1 cellular context compared by ENCODE assay signal in the genomic region with DNA sequence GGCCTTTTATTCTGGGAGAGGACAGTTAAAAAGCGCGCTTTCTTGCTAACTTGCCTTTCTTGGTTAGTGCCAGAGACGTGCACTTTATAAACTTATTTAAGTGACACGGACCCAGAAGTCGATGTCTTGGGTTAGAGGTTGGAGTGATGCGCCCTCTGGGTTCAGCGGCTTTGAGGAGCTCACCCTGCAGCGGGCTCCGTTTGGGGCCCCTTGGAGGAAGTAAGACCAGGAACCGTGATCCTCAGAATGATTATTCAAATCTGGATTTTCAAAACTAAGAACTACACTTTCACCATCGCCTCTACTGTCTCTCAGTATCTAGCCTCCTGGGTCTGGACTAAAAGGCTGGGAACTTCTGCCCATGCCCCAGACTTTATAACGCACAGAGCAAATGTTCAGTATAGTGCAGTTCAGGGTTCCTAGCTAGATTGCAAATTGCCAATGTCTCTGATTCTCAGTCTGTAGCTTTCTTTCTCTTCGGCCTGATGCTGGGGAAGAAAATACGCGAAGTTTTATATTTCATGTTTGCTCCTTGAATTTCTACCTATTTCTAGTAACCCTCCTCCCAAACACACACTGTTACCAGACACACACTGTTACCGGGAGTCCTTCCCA.
TF ChIP-seq lines count a peak whose summit lies in the region.

No MANE protein-coding gene starts in this region.

TF ChIP-seq in SK-N-SH, 30 proteins besides CTCF, POLR2A, EP300 and RAD21 (continued from another document):
- TF ChIP-seq, protein P1, sequence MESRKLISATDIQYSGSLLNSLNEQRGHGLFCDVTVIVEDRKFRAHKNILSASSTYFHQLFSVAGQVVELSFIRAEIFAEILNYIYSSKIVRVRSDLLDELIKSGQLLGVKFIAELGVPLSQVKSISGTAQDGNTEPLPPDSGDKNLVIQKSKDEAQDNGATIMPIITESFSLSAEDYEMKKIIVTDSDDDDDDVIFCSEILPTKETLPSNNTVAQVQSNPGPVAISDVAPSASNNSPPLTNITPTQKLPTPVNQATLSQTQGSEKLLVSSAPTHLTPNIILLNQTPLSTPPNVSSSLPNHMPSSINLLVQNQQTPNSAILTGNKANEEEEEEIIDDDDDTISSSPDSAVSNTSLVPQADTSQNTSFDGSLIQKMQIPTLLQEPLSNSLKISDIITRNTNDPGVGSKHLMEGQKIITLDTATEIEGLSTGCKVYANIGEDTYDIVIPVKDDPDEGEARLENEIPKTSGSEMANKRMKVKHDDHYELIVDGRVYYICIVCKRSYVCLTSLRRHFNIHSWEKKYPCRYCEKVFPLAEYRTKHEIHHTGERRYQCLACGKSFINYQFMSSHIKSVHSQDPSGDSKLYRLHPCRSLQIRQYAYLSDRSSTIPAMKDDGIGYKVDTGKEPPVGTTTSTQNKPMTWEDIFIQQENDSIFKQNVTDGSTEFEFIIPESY (IDR thresholded peaks at IDR 0.05; ENCODE audit: borderline replicate concordance, low read depth), result no peak
- TF ChIP-seq POLR2AphosphoS5 (IDR thresholded peaks at IDR 0.05; ENCODE audit: low read depth, low read length), result no peak
